ENCODE assay signal across 19 cellular contexts in genomic region chr10:18142151-18142550, GRCh38. TPM values are rescaled to one million over a fixed set of nuclear protein-coding genes. Genes with fewer than 3 reads are reported as not detected.
A peak's percentile ranks its signal among the peaks of the same experiment; 100 is the strongest.
DNase-seq lines count a peak whose midpoint lies in the region; FAIRE-seq and TF ChIP-seq lines count a peak whose summit lies in the region.
"Had no signal": no experiment of that assay in that cellular context is flagged by ENCODE, and none has a peak within 500 bp of the region (broad histone marks: within the 10 kb centered on the region; RNA-seq: fewer than 3 reads in every experiment).

No MANE protein-coding gene starts in this region.

- H3K27ac ChIP-seq in HUES48 (ENCODE audit: low read depth, low read length) (no peak overlapping the region), iPS-18a (ENCODE audit: low read length) (no peak overlapping the region), stomach (peak overlapping the region in 4 of 5 donors; percentile 79 to 91 (median 82))
- H3K27ac ChIP-seq: right lobe of liver had no signal

- WGBS in stomach, 5 donors = 52 to 72% (median 58%) methylated on average over 4 of the region's 4 CpGs

- H3K4me1 ChIP-seq in HUES48 (ENCODE audit: control insufficient read depth, insufficient read depth, low read length) (peaks cover 4% of the 10 kb centered on the region; the same call in 1 of the 2 replicates), iPS-18a (ENCODE audit: control insufficient read depth, low read depth, low read length) (peaks cover 14% of the 10 kb centered on the region), stomach (peaks cover 3 to 50% (median 13%) of the 10 kb centered on the region in 4 donors)

- H3K9ac ChIP-seq in HUES48 (ENCODE audit: low read depth, low read length) (no peak overlapping the region), iPS-18a (ENCODE audit: low read length) (no peak overlapping the region)

- H3K9me3 ChIP-seq in HUES48 (ENCODE audit: control insufficient read depth, insufficient read depth, low read length) (no peaks in the 10 kb centered on the region), iPS-18a (ENCODE audit: control insufficient read depth, low read depth, low read length) (no peaks in the 10 kb centered on the region), stomach (no peaks in the 10 kb centered on the region)
- H3K9me3 ChIP-seq: right lobe of liver had no signal

- H3K4me3 ChIP-seq in HUES48 (ENCODE audit: low read depth, low read length) = peak overlapping the region; percentile 62; the same call in 1 of the 2 replicates
- peak overlapping the region; percentile 83 for H3K4me3 ChIP-seq in iPS-18a (ENCODE audit: low read length)
- H3K4me3 ChIP-seq in stomach = peak overlapping the region; percentile 57 to 64 (median 60)
- H3K4me3 ChIP-seq: right lobe of liver had no signal

- H3K27me3 ChIP-seq in HUES48 (ENCODE audit: control insufficient read depth, insufficient read depth, low read length) (peaks cover 28% of the 10 kb centered on the region), iPS-18a (ENCODE audit: control insufficient read depth, insufficient read depth, low read length) (peaks cover 29% of the 10 kb centered on the region), stomach (peaks cover 0 to 39% (median 18%) of the 10 kb centered on the region in 3 donors)

- intact Hi-C loops in stomach (cut with DNase I; ENCODE audit: low total_unique reads) = no loop called here

- no peak for TF ChIP-seq CTCF in stomach (IDR thresholded peaks at IDR 0.05)

- no peaks in the 10 kb centered on the region for H3K36me3 ChIP-seq in HUES48 (ENCODE audit: control insufficient read depth, insufficient read depth, low read length)
- no peaks in the 10 kb centered on the region for H3K36me3 ChIP-seq in iPS-18a (ENCODE audit: control insufficient read depth, low read depth, low read length)
- H3K36me3 ChIP-seq in stomach = no peaks in the 10 kb centered on the region
- H3K36me3 ChIP-seq: right lobe of liver had no signal

- TF ChIP-seq POLR2A in stomach (IDR thresholded peaks at IDR 0.05) (no peak), GM12892 (IDR thresholded peaks at IDR 0.05; ENCODE audit: low read depth, low read length) (no peak)

- no peak for TF ChIP-seq EP300 in stomach (IDR thresholded peaks at IDR 0.05)

- FAIRE-seq in GM12892 (lab: Jason Lieb, UNC) = no peak
- FAIRE-seq: endometrium, frontal cortex, G401.6 had no signal

- DNase-seq in cerebellar cortex (ENCODE audit: low spot score) = peak; percentile 57
- DNase-seq in stomach = no peak
- no peak for DNase-seq in GM12892 (ENCODE audit: insufficient read length)
- DNase-seq in Kasumi-1 (lab: John Stamatoyannopoulos, UW) = no peak
- DNase-seq in germinal center (ENCODE audit: low spot score) = no peak
- DNase-seq: activated CD4-positive, CD25-positive, alpha-beta regulatory T cell; central memory CD4-positive, alpha-beta T cell; IMR-90; NCI-H187 treated with DMSO at 0.1 percent for 48 hours; right lobe of liver; SIG-M5; T-helper 17 cell had no signal

RNA-seq across cellular contexts. Expression of gene CACNB2, which starts 1.9 kb away (rescaled TPM):
- 10 to 100 TPM; 11.7 to 42.9 (median 33.8) TPM for total RNA-seq in stomach
- polyA plus RNA-seq in stomach = 1 to 10 TPM in 1 of 3 donors, under 1 TPM in 2; 0.31 to 4.7 (median 0.37) TPM
- polyA plus RNA-seq in GM12892 (2012; ENCODE audit: missing spikeins) = 1.5 TPM
- total RNA-seq: activated T-helper 17 cell treated with anti-CD3 and anti-CD28 coated beads, Interleukin-2, amount 50 U/mL, for 72 hours; natural killer cell treated with Interleukin-12 subunit alpha and Interleukin-12 subunit beta and Interleukin-15 and Interleukin-18, amount 100 ng/mL, for 72 hours; T-helper 17 cell had no signal

Comparison
In these comparisons a context has a peak if more than half of its experiments do, and no peak if none do; other contexts are left out.
1. H3K27ac ChIP-seq: peak in stomach (4 of 5); none in HUES48 (single experiment) and iPS-18a (single experiment).
2. Peak in every context shown above with its lines, with median percentiles within 50 percentile points of each other: H3K4me3 ChIP-seq.